Comparison of ENCODE assay signal across 21 cellular contexts in genomic region chr6:4472953-4473642, GRCh38.
"Had no signal": no experiment of that assay in that cellular context is flagged by ENCODE, and none has a peak within 500 bp of the region (broad histone marks: within the 10 kb centered on the region; RNA-seq: fewer than 3 reads in every experiment).

No MANE protein-coding gene starts in this region.

- H3K4me3 Mint-ChIP-seq: activated naive CD4-positive, alpha-beta T cell treated with anti-CD3 and anti-CD28 coated beads, Interleukin-2, amount 10 ng/mL, durations not matched to agents 7 days and 5 days; activated naive CD8-positive, alpha-beta T cell treated with anti-CD3 and anti-CD28 coated beads, Interleukin-2, amount 50 U/mL, for 24 hours; brain; naive B cell; neural crest cell had no signal

- H3K4me1 ChIP-seq: tibial artery had no signal

- H3K4me3 ChIP-seq: gastrocnemius medialis, mucosa of descending colon, tibial artery had no signal

- H3K27ac Mint-ChIP-seq: activated naive CD4-positive, alpha-beta T cell treated with anti-CD3 and anti-CD28 coated beads, Interleukin-2, amount 10 ng/mL, durations not matched to agents 7 days and 5 days; activated naive CD8-positive, alpha-beta T cell treated with anti-CD3 and anti-CD28 coated beads, Interleukin-2, amount 50 U/mL, for 24 hours; brain had no signal

- H3K9me3 ChIP-seq: gastrocnemius medialis had no signal

- H3K27me3 Mint-ChIP-seq: activated naive CD4-positive, alpha-beta T cell treated with anti-CD3 and anti-CD28 coated beads, Interleukin-2, amount 10 ng/mL, durations not matched to agents 7 days and 5 days had no signal

- DNase-seq: activated CD4-positive, alpha-beta T cell treated with anti-CD3 and anti-CD28 coated beads for 1 hour; activated CD8-positive, alpha-beta memory T cell treated with anti-CD3 and anti-CD28 coated beads for 24 hours; activated CD8-positive, alpha-beta memory T cell treated with anti-CD3 and anti-CD28 coated beads, Interleukin-2, amount 50 U/mL, for 48 hours; activated effector memory CD4-positive, alpha-beta T cell treated with Interleukin-2 at 50 U/mL for 16 hours; activated naive CD4-positive, alpha-beta T cell treated with anti-CD3 and anti-CD28 coated beads, Interleukin-2, amount 10 ng/mL, durations not matched to agents 7 days and 5 days; activated naive CD8-positive, alpha-beta T cell treated with anti-CD3 and anti-CD28 coated beads, Interleukin-2, amount 50 U/mL, for 24 hours; activated T-cell treated with anti-CD3 and anti-CD28 coated beads, Interleukin-2, amount 50 U/mL, for 48 hours; anterior cingulate cortex; cortex of kidney; head of caudate nucleus; kidney glomerular epithelial cell; mesenchymal stem cell; mucosa of descending colon; naive B cell; stimulated activated naive CD8-positive, alpha-beta T cell treated with anti-CD3 and anti-CD28 coated beads, Interleukin-15, Interleukin-2, amounts not matched to agents 100 U/mL and 50 U/mL, for 24 hours; substantia nigra; tibial artery; WERI-Rb-1 had no signal

- H3K27ac ChIP-seq: tibial artery, WERI-Rb-1 had no signal

- H3K4me1 Mint-ChIP-seq: activated naive CD4-positive, alpha-beta T cell treated with anti-CD3 and anti-CD28 coated beads, Interleukin-2, amount 10 ng/mL, durations not matched to agents 7 days and 5 days; brain had no signal

- H3K36me3 Mint-ChIP-seq: activated naive CD4-positive, alpha-beta T cell treated with anti-CD3 and anti-CD28 coated beads, Interleukin-2, amount 10 ng/mL, durations not matched to agents 7 days and 5 days had no signal

- H3K27me3 ChIP-seq: gastrocnemius medialis, tibial artery had no signal

- H3K36me3 ChIP-seq: gastrocnemius medialis, tibial artery, WERI-Rb-1 had no signal
